In genomic region chr3:71581451-71581980, GRCh38 we compare ENCODE assay signal across 8 cellular contexts. TPM values are rescaled to one million over a fixed set of nuclear protein-coding genes. Genes with fewer than 3 reads are reported as not detected.
A peak's percentile ranks its signal among the peaks of the same experiment; 100 is the strongest.
DNase-seq lines count a peak whose midpoint lies in the region; TF ChIP-seq lines count a peak whose summit lies in the region.

No MANE protein-coding gene starts in this region.

- H3K36me3 ChIP-seq in ES-I3 (ENCODE audit: insufficient read depth, low read length) = no peaks in the 10 kb centered on the region
- no peaks in the 10 kb centered on the region for H3K36me3 ChIP-seq in SJSA1
- no peaks in the 10 kb centered on the region for H3K36me3 ChIP-seq in iPS-15b (ENCODE audit: control insufficient read depth, insufficient read depth, low read length)

- in situ Hi-C loops in astrocyte of the cerebellum (cut with HindIII; ENCODE audit: low sequenced_read_pairs) = loop anchor here (5.0 kb wide), 2 partner anchors 39 to 84 kb away; no protein-coding TSS in a partner anchor

- H3K9ac ChIP-seq in ES-I3 (ENCODE audit: low read depth, low read length) = peak overlapping the region; percentile 91
- peak overlapping the region; percentile 61 for H3K9ac ChIP-seq in iPS-15b (ENCODE audit: low read depth, low read length)

- H3K9me3 ChIP-seq in ES-I3 (ENCODE audit: control insufficient read depth, insufficient read depth, low read length) (no peaks in the 10 kb centered on the region), SJSA1 (replicated peaks) (no peaks in the 10 kb centered on the region), iPS-15b (ENCODE audit: control insufficient read depth, insufficient read depth, low read length) (no peaks in the 10 kb centered on the region)

- no peak for TF ChIP-seq CTCF in astrocyte of the cerebellum (IDR thresholded peaks at IDR 0.05; ENCODE audit: low read depth, low read length, missing control alignments)

- DNase-seq in SJSA1 (ENCODE audit: low read depth in 1 of 2, low spot score in 2 of 2) (peak; percentile 45 to 61), astrocyte of the cerebellum (ENCODE audit: low read depth) (no peak), skeletal muscle cell (ENCODE audit: low read depth) (no peak), T1000 (lab: John Stamatoyannopoulos, UW) (no peak), epidermal melanocyte (ENCODE audit: insufficient read length, low spot score) (no peak), A172 (ENCODE audit: low spot score) (no peak)

- H3K27ac ChIP-seq in SJSA1 = peak overlapping the region; percentile 37

- H3K4me3 ChIP-seq in SJSA1 (peak overlapping the region; percentile 66), astrocyte of the cerebellum (ENCODE audit: low read depth, low read length) (peak overlapping the region; percentile 84), iPS-15b (ENCODE audit: low read depth, low read length) (peak overlapping the region; percentile 71), skeletal muscle cell (ENCODE audit: low read depth, low read length) (peak overlapping the region; percentile 82)

- H3K27me3 ChIP-seq in SJSA1 (replicated peaks) (no peaks in the 10 kb centered on the region), iPS-15b (ENCODE audit: control insufficient read depth, insufficient read depth, low read length) (peaks cover 17% of the 10 kb centered on the region)

- H3K4me1 ChIP-seq in ES-I3 (ENCODE audit: insufficient read depth, low read length) (peaks cover 6% of the 10 kb centered on the region; the same call in 1 of the 2 replicates), SJSA1 (replicated peaks) (peaks cover 34% of the 10 kb centered on the region), iPS-15b (ENCODE audit: control insufficient read depth, insufficient read depth, low read length) (peaks cover 7% of the 10 kb centered on the region)

RNA-seq across cellular contexts. Expression of gene FOXP1, which starts 2.0 kb away (rescaled TPM):
- total RNA-seq in SJSA1 (2014; rRNA removed; shearing (Covaris generic)) = 22.1 and 26.9 TPM in 2 replicates
- total RNA-seq in A172 (2014; rRNA removed; shearing (Covaris generic)) = 10.3 and 16.1 TPM in 2 replicates

Comparison
In these comparisons a context has a peak if more than half of its experiments do, and no peak if none do; other contexts are left out.
1. DNase-seq: peak in SJSA1 (2 of 2); none in astrocyte of the cerebellum (single experiment), skeletal muscle cell (single experiment), T1000 (single experiment), epidermal melanocyte (single experiment) and A172 (single experiment).
2. Peak in every context shown above with its lines, with median percentiles within 50 percentile points of each other: H3K4me3 ChIP-seq.